ENCODE assay signal across 13 cellular contexts in genomic region chr22:38788846-38789245, GRCh38. TPM values are rescaled to one million over a fixed set of nuclear protein-coding genes. Genes with fewer than 3 reads are reported as not detected.
A peak's percentile ranks its signal among the peaks of the same experiment; 100 is the strongest.
DNase-seq lines count a peak whose midpoint lies in the region; ATAC-seq, FAIRE-seq and TF ChIP-seq lines count a peak whose summit lies in the region.
"Had no signal": no experiment of that assay in that cellular context is flagged by ENCODE, and none has a peak within 500 bp of the region (broad histone marks: within the 10 kb centered on the region; RNA-seq: fewer than 3 reads in every experiment).

No MANE protein-coding gene starts in this region.

- TF ChIP-seq CTCF in heart right ventricle (IDR thresholded peaks at IDR 0.05) (no peak), esophagus muscularis mucosa (IDR thresholded peaks at IDR 0.05) (no peak), pancreas (IDR thresholded peaks at IDR 0.05) (no peak), uterus (IDR thresholded peaks at IDR 0.05) (no peak)

- H3K27ac ChIP-seq in heart right ventricle: peak overlapping the region; percentile 79 to 92 (median 84)
- H3K27ac ChIP-seq in esophagus muscularis mucosa (replicated peaks in 1 of 4): peak overlapping the region; percentile 61 to 78 (median 72)
- H3K27ac ChIP-seq in pancreas: peak overlapping the region; percentile 8 to 83 (median 48)
- H3K27ac ChIP-seq in uterus: peak overlapping the region; percentile 58 to 71

- intact Hi-C loops in heart right ventricle (cut with DNase I) (loop anchor here in 2 of 10 donors (5.0 to 10.0 kb wide), 2 partner anchors 53 to 526 kb away; partner anchors contain the start of genes NPTXR (in 1 of the 2) and RPL3 (in 1 of the 2)), cardiac septum (cut with DNase I) (loop anchor here (10.0 kb wide), 1 partner anchor 136 kb away; no protein-coding TSS in a partner anchor), esophagus muscularis mucosa (cut with DNase I) (no loop called here), pancreas (cut with DNase I) (no loop called here), uterus (cut with DNase I; ENCODE audit: low total_unique reads) (no loop called here)

- 33 to 39% methylated on average over 6 of the region's 6 CpGs for WGBS in heart right ventricle, 2 donors
- 58% methylated on average over 6 of the region's 6 CpGs for WGBS in esophagus muscularis mucosa
- 20% methylated on average over 6 of the region's 6 CpGs for WGBS in pancreas, 2 donors

- H3K4me1 ChIP-seq in heart right ventricle (peaks cover 24 to 68% (median 48%) of the 10 kb centered on the region in 9 donors), esophagus muscularis mucosa (peaks cover 46 to 55% (median 52%) of the 10 kb centered on the region in 4 donors), pancreas (peaks cover 18 to 22% (median 19%) of the 10 kb centered on the region in 3 donors), uterus (peaks cover 5 to 8% of the 10 kb centered on the region in 2 donors)

- no peak for FAIRE-seq in pancreas (lab: Jason Lieb, UNC)

- DNase-seq in heart right ventricle: no peak
- no peak for DNase-seq in cardiac septum (ENCODE audit: low spot score)
- DNase-seq in esophagus muscularis mucosa (ENCODE audit: extremely low spot score): no peak
- DNase-seq in pancreas: no peak
- DNase-seq in uterus: no peak
- DNase-seq in NCI-H187 (lab: John Stamatoyannopoulos, UW): no peak
- DNase-seq in KBM-7: no peak
- DNase-seq in SW480 (ENCODE audit: low spot score): no peak
- DNase-seq: endodermal cell, NCI-H146, NCI-H748 treated with DMSO at 0.1 percent for 48 hours, SHP77 had no signal

- H3K36me3 ChIP-seq in heart right ventricle (peaks cover 0 to 24% (median 0%) of the 10 kb centered on the region in 9 donors), esophagus muscularis mucosa (peaks cover 0 to 15% (median 10%) of the 10 kb centered on the region in 4 donors), pancreas (no peaks in the 10 kb centered on the region), uterus (no peaks in the 10 kb centered on the region)

- TF ChIP-seq POLR2A in esophagus muscularis mucosa (IDR thresholded peaks at IDR 0.05; ENCODE audit: low read depth) (no peak), uterus (IDR thresholded peaks at IDR 0.05) (no peak)

- H3K27me3 ChIP-seq in heart right ventricle: no peaks in the 10 kb centered on the region
- H3K27me3 ChIP-seq in esophagus muscularis mucosa: no peaks in the 10 kb centered on the region
- H3K27me3 ChIP-seq in pancreas: no peaks in the 10 kb centered on the region
- H3K27me3 ChIP-seq in uterus: no peaks in the 10 kb centered on the region

- TF ChIP-seq EP300 in esophagus muscularis mucosa (IDR thresholded peaks at IDR 0.05): no peak

- H3K4me3 ChIP-seq in heart right ventricle: no peak overlapping the region
- H3K4me3 ChIP-seq in esophagus muscularis mucosa: no peak overlapping the region
- H3K4me3 ChIP-seq in pancreas: no peak overlapping the region
- no peak overlapping the region for H3K4me3 ChIP-seq in uterus

- ATAC-seq in heart right ventricle (no peak), pancreas (peak; percentile 18 to 37 (median 26))
- ATAC-seq: naive thymus-derived CD8-positive, alpha-beta T cell had no signal

- in situ Hi-C loops in KBM-7 (cut with MboI; ENCODE audit: low pct_unique_long_range_greater_than_20kb, low sequenced_read_pairs): no loop called here

- H3K9me3 ChIP-seq in heart right ventricle (no peaks in the 10 kb centered on the region), esophagus muscularis mucosa (no peaks in the 10 kb centered on the region), pancreas (no peaks in the 10 kb centered on the region), uterus (no peaks in the 10 kb centered on the region)

RNA-seq across cellular contexts. Expression of gene DNAL4, which starts 5.1 kb away (rescaled TPM):
- total RNA-seq in heart right ventricle (10 to 100 TPM in 4 of 10 donors, 1 to 10 TPM in 6; 8.3 to 11.7 (median 9.9) TPM), cardiac septum (8.1 TPM), esophagus muscularis mucosa (10 to 100 TPM in 3 of 4 donors, 1 to 10 TPM in 1; 9.3 to 15.2 (median 12.8) TPM), pancreas (10 to 100 TPM in 4 of 6 donors, 1 to 10 TPM in 2; 7.7 to 13.9 (median 10.7) TPM), uterus (10 to 100 TPM in 2 of 4 donors, 1 to 10 TPM in 2; 3.1 to 23.4 (median 8.3) TPM)
- polyA plus RNA-seq in heart right ventricle (10 to 100 TPM in 1 of 2 donors, 1 to 10 TPM in 1; 7.7 to 10.7 TPM), pancreas (10 to 100 TPM; 12.2 to 16.2 TPM)

RNA-seq across cellular contexts. Expression of gene SUN2, which starts 33.0 kb away (rescaled TPM):
- 100 to 1,000 TPM in 5 of 10 donors, 10 to 100 TPM in 5; 70.2 to 178 (median 97.2) TPM for total RNA-seq in heart right ventricle
- polyA plus RNA-seq in heart right ventricle: 100 to 1,000 TPM in 1 of 2 donors, 10 to 100 TPM in 1; 38.6 to 112 TPM
- total RNA-seq in cardiac septum: 130 TPM
- total RNA-seq in esophagus muscularis mucosa: 100 to 1,000 TPM; 417 to 598 (median 449) TPM
- 10 to 100 TPM; 64.1 to 99.2 (median 84.9) TPM for total RNA-seq in pancreas
- 10 to 100 TPM; 44.8 to 60.8 TPM for polyA plus RNA-seq in pancreas
- 100 to 1,000 TPM; 118 to 285 (median 175) TPM for total RNA-seq in uterus

RNA-seq across cellular contexts. Expression of gene NPTXR, which starts 55.0 kb away (rescaled TPM):
- total RNA-seq in heart right ventricle: 10 to 100 TPM; 14.7 to 32.9 (median 24.0) TPM
- 1 to 10 TPM; 8.6 to 9.2 TPM for polyA plus RNA-seq in heart right ventricle
- total RNA-seq in cardiac septum: 23.5 TPM
- total RNA-seq in esophagus muscularis mucosa: 10 to 100 TPM in 1 of 4 donors, 1 to 10 TPM in 3; 8.2 to 15.0 (median 8.8) TPM
- 10 to 100 TPM in 1 of 6 donors, 1 to 10 TPM in 5; 4.2 to 11.0 (median 6.0) TPM for total RNA-seq in pancreas
- polyA plus RNA-seq in pancreas: 1 to 10 TPM; 3.0 to 5.0 TPM
- 10 to 100 TPM in 2 of 4 donors, 1 to 10 TPM in 2; 1.8 to 24.1 (median 10.0) TPM for total RNA-seq in uterus

Comparison
In these comparisons a context has a peak if more than half of its experiments do, and no peak if none do; other contexts are left out.
1. ATAC-seq: peak in pancreas (4 of 4); none in heart right ventricle (0 of 8).
2. Peak in every context shown above with its lines, with median percentiles within 50 percentile points of each other: H3K27ac ChIP-seq.